ENCODE assay signal across 21 cellular contexts in genomic region chr9:97918641-97919040, GRCh38. TPM values are rescaled to one million over a fixed set of nuclear protein-coding genes. Genes with fewer than 3 reads are reported as not detected.
DNase-seq lines count a peak whose midpoint lies in the region; ATAC-seq, FAIRE-seq and TF ChIP-seq lines count a peak whose summit lies in the region.
"Had no signal": no experiment of that assay in that cellular context is flagged by ENCODE, and none has a peak within 500 bp of the region (broad histone marks: within the 10 kb centered on the region; RNA-seq: fewer than 3 reads in every experiment).

No MANE protein-coding gene starts in this region.

- H3K4me3 Mint-ChIP-seq in activated naive CD4-positive, alpha-beta T cell treated with anti-CD3 and anti-CD28 coated beads, Interleukin-2, amount 10 ng/mL, durations not matched to agents 7 days and 5 days: peak overlapping the region; percentile 82
- H3K4me3 Mint-ChIP-seq in T-helper 2 cell treated with Interferon-gamma antibody and Interleukin-4, amounts not matched to agents 5 μg/mL and 100 μg/mL, for 36 hours: peak overlapping the region; percentile 96
- H3K4me3 Mint-ChIP-seq in stimulated activated effector memory CD8-positive, alpha-beta T cell treated with anti-CD3 and anti-CD28 coated beads, Interleukin-12 subunit alpha, Interleukin-12 subunit beta, amount 100 ng/mL, for 72 hours: peak overlapping the region; percentile 79

- peaks cover 47% of the 10 kb centered on the region for H3K36me3 Mint-ChIP-seq in activated naive CD4-positive, alpha-beta T cell treated with anti-CD3 and anti-CD28 coated beads, Interleukin-2, amount 10 ng/mL, durations not matched to agents 7 days and 5 days
- peaks cover 39% of the 10 kb centered on the region for H3K36me3 Mint-ChIP-seq in T-helper 2 cell treated with Interferon-gamma antibody and Interleukin-4, amounts not matched to agents 5 μg/mL and 100 μg/mL, for 36 hours (ENCODE audit: low read depth)
- peaks cover 53% of the 10 kb centered on the region for H3K36me3 Mint-ChIP-seq in stimulated activated effector memory CD8-positive, alpha-beta T cell treated with anti-CD3 and anti-CD28 coated beads, Interleukin-12 subunit alpha, Interleukin-12 subunit beta, amount 100 ng/mL, for 72 hours

- H3K9me3 ChIP-seq in K562 (replicated peaks; ENCODE audit: control insufficient read depth, insufficient read depth, low read depth, low read length): no peaks in the 10 kb centered on the region
- H3K9me3 ChIP-seq: left lung, right lobe of liver, suprapubic skin had no signal

- peaks cover 62% of the 10 kb centered on the region for H3K4me1 Mint-ChIP-seq in activated naive CD4-positive, alpha-beta T cell treated with anti-CD3 and anti-CD28 coated beads, Interleukin-2, amount 10 ng/mL, durations not matched to agents 7 days and 5 days
- H3K4me1 Mint-ChIP-seq in T-helper 2 cell treated with Interferon-gamma antibody and Interleukin-4, amounts not matched to agents 5 μg/mL and 100 μg/mL, for 36 hours (ENCODE audit: low read depth): peaks cover 48% of the 10 kb centered on the region
- peaks cover 50% of the 10 kb centered on the region for H3K4me1 Mint-ChIP-seq in stimulated activated effector memory CD8-positive, alpha-beta T cell treated with anti-CD3 and anti-CD28 coated beads, Interleukin-12 subunit alpha, Interleukin-12 subunit beta, amount 100 ng/mL, for 72 hours

- H2AFZ ChIP-seq in K562 (ENCODE audit: low read depth, low read length): peak overlapping the region; percentile 37

- H3K9ac ChIP-seq in K562 (ENCODE audit: insufficient read depth in 1 of 2, low read depth in 2 of 2, low read length in 2 of 2): peak overlapping the region in 1 of 2 experiments; percentile 91; a peak in 3 of 4 replicates

- H4K20me1 ChIP-seq in K562 (replicated peaks; ENCODE audit: control insufficient read depth, insufficient read depth, low read length): no peaks in the 10 kb centered on the region

- TF ChIP-seq RAD21 in K562 (CRISPR knock-in tag; conservative IDR thresholded peaks at IDR 0.05 in 1 of 2, IDR thresholded peaks at IDR 0.05 in 1 of 2): no peak

- no peaks in the 10 kb centered on the region for H3K9me1 ChIP-seq in K562 (ENCODE audit: control insufficient read depth, insufficient read depth, low read length)

- peaks cover 22% of the 10 kb centered on the region; the same call in 2 of the 3 replicates for H3K36me3 ChIP-seq in K562 (ENCODE audit: control insufficient read depth, insufficient read depth, low read length)

- ATAC-seq in K562 (no peak), GM19351 (IDR thresholded peaks at IDR 0.05; ENCODE audit: unreplicated experiment) (no peak), HG03280 (IDR thresholded peaks at IDR 0.05; ENCODE audit: unreplicated experiment) (no peak)
- no peak for ATAC-seq in stimulated activated effector memory CD8-positive, alpha-beta T cell treated with anti-CD3 and anti-CD28 coated beads, Interleukin-12 subunit alpha, Interleukin-12 subunit beta, amount 100 ng/mL, for 72 hours
- ATAC-seq: left lung, right lobe of liver had no signal

- POLR2A ChIA-PET in K562 (lab: Yijun Ruan, JAX): interaction anchor here (0.9 to 4.6 kb wide), 2 partner anchors 20 to 64 kb away, joined by 3 to 61 read pairs; partner anchors contain the start of gene ANP32B

- BruUV-seq in K562 (replicated peaks; lab: Mats Ljungman, UMichigan): no TSS peak

- no peak for TF ChIP-seq POLR2A in K562 (conservative IDR thresholded peaks at IDR 0.05)

- H3K27ac ChIP-seq in K562 (ENCODE audit: extremely low read depth, low read depth, low read length): peak overlapping the region; percentile 57; the same call in 2 of the 3 replicates
- H3K27ac ChIP-seq: left lung, right lobe of liver, RWPE1, suprapubic skin had no signal

- FAIRE-seq in K562 (lab: Jason Lieb, UNC): no peak
- FAIRE-seq: astrocyte, colon, GM12891 had no signal

- peaks cover 5% of the 10 kb centered on the region for H3K27me3 Mint-ChIP-seq in activated naive CD4-positive, alpha-beta T cell treated with anti-CD3 and anti-CD28 coated beads, Interleukin-2, amount 10 ng/mL, durations not matched to agents 7 days and 5 days
- peaks cover 4% of the 10 kb centered on the region for H3K27me3 Mint-ChIP-seq in T-helper 2 cell treated with Interferon-gamma antibody and Interleukin-4, amounts not matched to agents 5 μg/mL and 100 μg/mL, for 36 hours (ENCODE audit: low read depth)

- H3K9me3 Mint-ChIP-seq in activated naive CD4-positive, alpha-beta T cell treated with anti-CD3 and anti-CD28 coated beads, Interleukin-2, amount 10 ng/mL, durations not matched to agents 7 days and 5 days: no peaks in the 10 kb centered on the region
- H3K9me3 Mint-ChIP-seq in T-helper 2 cell treated with Interferon-gamma antibody and Interleukin-4, amounts not matched to agents 5 μg/mL and 100 μg/mL, for 36 hours: no peaks in the 10 kb centered on the region
- no peaks in the 10 kb centered on the region for H3K9me3 Mint-ChIP-seq in stimulated activated effector memory CD8-positive, alpha-beta T cell treated with anti-CD3 and anti-CD28 coated beads, Interleukin-12 subunit alpha, Interleukin-12 subunit beta, amount 100 ng/mL, for 72 hours

- H3K27ac Mint-ChIP-seq in activated naive CD4-positive, alpha-beta T cell treated with anti-CD3 and anti-CD28 coated beads, Interleukin-2, amount 10 ng/mL, durations not matched to agents 7 days and 5 days: peak overlapping the region; percentile 96
- H3K27ac Mint-ChIP-seq in T-helper 2 cell treated with Interferon-gamma antibody and Interleukin-4, amounts not matched to agents 5 μg/mL and 100 μg/mL, for 36 hours: peak overlapping the region; percentile 91
- peak overlapping the region; percentile 97 for H3K27ac Mint-ChIP-seq in stimulated activated effector memory CD8-positive, alpha-beta T cell treated with anti-CD3 and anti-CD28 coated beads, Interleukin-12 subunit alpha, Interleukin-12 subunit beta, amount 100 ng/mL, for 72 hours

- no peak overlapping the region for H3K4me3 ChIP-seq in K562
- H3K4me3 ChIP-seq: left lung, right lobe of liver, suprapubic skin had no signal

- peak overlapping the region; percentile 54 for H3K4me2 ChIP-seq in K562 (ENCODE audit: insufficient read depth, low read length)

- peaks cover 40% of the 10 kb centered on the region for H3K79me2 ChIP-seq in K562 (ENCODE audit: control insufficient read depth, insufficient read depth, low read length)

- H3K27me3 ChIP-seq in K562 (ENCODE audit: control insufficient read depth in 2 of 2, insufficient read depth in 2 of 2, low read length in 2 of 2): no peaks in the 10 kb centered on the region
- H3K27me3 ChIP-seq: left lung, right lobe of liver, suprapubic skin had no signal

- no peak for DNase-seq in activated naive CD4-positive, alpha-beta T cell treated with anti-CD3 and anti-CD28 coated beads, Interleukin-2, amount 10 ng/mL, durations not matched to agents 7 days and 5 days
- DNase-seq in activated naive CD4-positive, alpha-beta T cell treated with Interleukin-2 at 50 U/mL for 16 hours: no peak
- no peak for DNase-seq in T-helper 2 cell treated with Interferon-gamma antibody and Interleukin-4, amounts not matched to agents 5 μg/mL and 100 μg/mL, for 36 hours (ENCODE audit: low spot score)
- DNase-seq in K562 (ENCODE audit: extremely low read depth in 1 of 4, low spot score in 3 of 4): no peak
- DNase-seq in stimulated activated effector memory CD8-positive, alpha-beta T cell treated with anti-CD3 and anti-CD28 coated beads, Interleukin-12 subunit alpha, Interleukin-12 subunit beta, amount 100 ng/mL, for 72 hours (ENCODE audit: low spot score in 2 of 2): no peak
- DNase-seq in iPS-NIHi11 (ENCODE audit: low spot score): no peak
- DNase-seq: COR-L47, foreskin fibroblast, left lung, NCI-H1694, NCI-H446, occipital lobe, right lobe of liver had no signal

- intact Hi-C loops in K562 (cut with micrococcal nuclease): no loop called here

- CTCF ChIA-PET in activated naive CD4-positive, alpha-beta T cell treated with anti-CD3 and anti-CD28 coated beads, Interleukin-2, amount 10 ng/mL, durations not matched to agents 7 days and 5 days (lab: Charles Lee): interaction anchor here (0.6 to 5.0 kb wide), 2 partner anchors 17 to 37 kb away, joined by 3 to 35 read pairs; no protein-coding TSS in a partner anchor
- CTCF ChIA-PET in K562 (lab: Yijun Ruan, JAX; ENCODE audit: low intra/inter-chr PET ratio): no interaction called here

- H3K4me1 ChIP-seq in K562 (replicated peaks in 1 of 2; ENCODE audit: control insufficient read depth in 2 of 2, insufficient read depth in 2 of 2, low read length in 2 of 2): peaks cover 5 to 16% of the 10 kb centered on the region in 2 experiments

- 6% methylated on average over 4 of the region's 4 CpGs for WGBS in K562 (ENCODE audit: insufficient coverage, low coverage, missing lambda C conversion rate)

- TF ChIP-seq CTCF in K562 (IDR thresholded peaks at IDR 0.05 in 2 of 3, conservative IDR thresholded peaks at IDR 0.05 in 1 of 3; ENCODE audit: insufficient read depth in 2 of 3, low read depth in 1 of 3, low read length in 3 of 3): no peak

- TF ChIP-seq EP300 in K562 (IDR thresholded peaks at IDR 0.05; ENCODE audit: low read length): peak; percentile 27; the same call in 1 of the 2 replicates

- in situ Hi-C loops in K562 (cut with MboI): loop anchor here (25.0 kb wide), 2 partner anchors 344 to 869 kb away; partner anchors contain the start of genes ANKS6 and TBC1D2

RNA-seq across cellular contexts. Expression of gene TRMO, which starts 3.7 kb away (rescaled TPM):
- 9.3 and 20.1 TPM in 2 replicates for total RNA-seq in K562 (2011; cell fraction: chromatin; rRNA removed; ENCODE audit: low replicate concordance)
- 6.6 and 6.7 TPM in 2 replicates for total RNA-seq in K562 (2011; cell fraction: nucleolus; rRNA removed)
- 8.8 and 9.2 TPM in 2 replicates for total RNA-seq in K562 (2011; cell fraction: nucleoplasm; rRNA removed)
- total RNA-seq in K562 (2014; rRNA removed) (16.2 and 16.7 TPM in 2 replicates), K562 (2014; rRNA removed; fragmentation: Illumina TruSeq; extraction: Trizol) (16.2 and 18.4 TPM in 2 replicates), K562 (2015; rRNA removed; fragmentation: Illumina TruSeq; extraction: Trizol) (22.4 and 22.9 TPM in 2 replicates), K562 (2021) (12.2 and 12.5 TPM in 2 replicates)
- polyA plus RNA-seq in K562 (2011; rRNA removed) (14.2 and 16.3 TPM in 2 replicates), K562 (2014; fragmentation: Illumina TruSeq; extraction: Trizol) (17.2 and 20.0 TPM in 2 replicates), K562 (2014; fragmentation: Nextera tagmentation; extraction: Ambion mirVana) (10 to 100 TPM in 1 of 2 experiments, 1 to 10 TPM in 1; 5.6 to 12.8 TPM), K562 (2014; rRNA removed) (17.2 and 18.4 TPM in 2 replicates)
- polyA plus RNA-seq in K562 (2011; cell fraction: cytosol; rRNA removed): 8.2 and 12.4 TPM in 2 replicates
- 10.3 and 14.4 TPM in 2 replicates for polyA plus RNA-seq in K562 (2011; cell fraction: nucleus; rRNA removed)
- 8.9 and 10.4 TPM in 2 replicates for polyA plus RNA-seq in K562 (2012)
- 23.2 and 23.8 TPM in 2 replicates for polyA minus RNA-seq in K562 (2011; rRNA and poly(A)+ RNA removed)
- polyA minus RNA-seq in K562 (2011; cell fraction: cytosol; rRNA and poly(A)+ RNA removed): 5.8 and 8.6 TPM in 2 replicates
- 5.1 and 8.1 TPM in 2 replicates for polyA minus RNA-seq in K562 (2011; cell fraction: nucleus; rRNA and poly(A)+ RNA removed)

RNA-seq across cellular contexts. Expression of gene HEMGN, which starts 19.3 kb away (rescaled TPM):
- total RNA-seq in K562 (2011; cell fraction: chromatin; rRNA removed; ENCODE audit: low replicate concordance): 11.3 and 87.8 TPM in 2 replicates
- 10.7 and 21.2 TPM in 2 replicates for total RNA-seq in K562 (2011; cell fraction: nucleolus; rRNA removed)
- total RNA-seq in K562 (2011; cell fraction: nucleoplasm; rRNA removed): 28.6 and 33.8 TPM in 2 replicates
- total RNA-seq in K562 (2014; rRNA removed) (107 and 116 TPM in 2 replicates), K562 (2014; rRNA removed; fragmentation: Illumina TruSeq; extraction: Trizol) (182 and 209 TPM in 2 replicates), K562 (2015; rRNA removed; fragmentation: Illumina TruSeq; extraction: Trizol) (54.3 and 56.3 TPM in 2 replicates), K562 (2021) (101 and 104 TPM in 2 replicates)
- polyA plus RNA-seq in K562 (2011; rRNA removed) (104 and 197 TPM in 2 replicates), K562 (2014; fragmentation: Illumina TruSeq; extraction: Trizol) (183 and 258 TPM in 2 replicates), K562 (2014; fragmentation: Nextera tagmentation; extraction: Ambion mirVana) (100 to 1,000 TPM; 110 to 156 TPM), K562 (2014; rRNA removed) (124 and 137 TPM in 2 replicates)
- polyA plus RNA-seq in K562 (2011; cell fraction: cytosol; rRNA removed): 25.0 and 35.1 TPM in 2 replicates
- 20.7 and 23.5 TPM in 2 replicates for polyA plus RNA-seq in K562 (2011; cell fraction: nucleus; rRNA removed)
- 22.3 and 42.9 TPM in 2 replicates for polyA plus RNA-seq in K562 (2012)
- polyA minus RNA-seq in K562 (2011; rRNA and poly(A)+ RNA removed): 106 and 117 TPM in 2 replicates
- polyA minus RNA-seq in K562 (2011; cell fraction: cytosol; rRNA and poly(A)+ RNA removed): 22.3 and 41.9 TPM in 2 replicates
- polyA minus RNA-seq in K562 (2011; cell fraction: nucleus; rRNA and poly(A)+ RNA removed): 10.1 and 16.6 TPM in 2 replicates
- total RNA-seq: astrocyte, G401, suprapubic skin had no signal
